1 cellular context compared by ENCODE assay signal in genomic region chr16:48361540-48361939, GRCh38.
TF ChIP-seq lines count a peak whose summit lies in the region.

No MANE protein-coding gene starts in this region.

TF ChIP-seq in HepG2, 621 proteins besides CTCF, POLR2A, EP300 and RAD21 (continued from another document):
- TF ChIP-seq SNAI1 (CRISPR knock-in tag; IDR thresholded peaks at IDR 0.05; ENCODE audit: borderline replicate concordance) (no peak), MXD4 (CRISPR knock-in tag; IDR thresholded peaks at IDR 0.05) (no peak), ZNF672 (CRISPR knock-in tag; IDR thresholded peaks at IDR 0.05) (no peak), MTA1 (CRISPR knock-in tag; IDR thresholded peaks at IDR 0.05; ENCODE audit: borderline replicate concordance) (no peak), ZNF761 (CRISPR knock-in tag; conservative IDR thresholded peaks at IDR 0.05) (no peak)
